ENCODE assay signal across 1 cellular context in the genomic region with DNA sequence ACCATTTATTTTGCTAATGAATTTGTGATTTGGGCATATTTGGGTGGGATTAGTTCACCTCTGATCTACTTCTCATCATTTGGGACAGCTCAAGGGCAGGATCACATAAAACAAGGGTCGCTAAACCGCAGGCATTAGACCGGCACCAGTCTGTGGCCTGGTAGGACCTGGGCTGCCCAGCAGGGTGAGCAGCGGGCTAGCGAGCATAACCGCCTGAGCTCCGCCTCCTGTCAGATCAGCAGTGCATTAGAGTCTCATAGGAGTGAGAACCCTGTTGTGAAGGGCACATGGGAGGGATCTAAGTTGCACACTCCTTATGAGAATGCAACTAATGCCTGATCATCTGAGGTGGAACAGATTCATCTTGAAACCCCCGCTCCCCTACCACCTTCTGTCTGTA.
TF ChIP-seq lines count a peak whose summit lies in the region.

No MANE protein-coding gene starts in this region.

TF ChIP-seq in HepG2, 621 proteins besides CTCF, POLR2A, EP300 and RAD21 (continued from another document):
- TF ChIP-seq, protein P1, sequence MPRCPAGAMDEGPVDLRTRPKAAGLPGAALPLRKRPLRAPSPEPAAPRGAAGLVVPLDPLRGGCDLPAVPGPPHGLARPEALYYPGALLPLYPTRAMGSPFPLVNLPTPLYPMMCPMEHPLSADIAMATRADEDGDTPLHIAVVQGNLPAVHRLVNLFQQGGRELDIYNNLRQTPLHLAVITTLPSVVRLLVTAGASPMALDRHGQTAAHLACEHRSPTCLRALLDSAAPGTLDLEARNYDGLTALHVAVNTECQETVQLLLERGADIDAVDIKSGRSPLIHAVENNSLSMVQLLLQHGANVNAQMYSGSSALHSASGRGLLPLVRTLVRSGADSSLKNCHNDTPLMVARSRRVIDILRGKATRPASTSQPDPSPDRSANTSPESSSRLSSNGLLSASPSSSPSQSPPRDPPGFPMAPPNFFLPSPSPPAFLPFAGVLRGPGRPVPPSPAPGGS (CRISPR knock-in tag; IDR thresholded peaks at IDR 0.05), result no peak
- TF ChIP-seq ZNF543 (CRISPR knock-in tag; IDR thresholded peaks at IDR 0.05) (no peak), ZNF225 (CRISPR knock-in tag; IDR thresholded peaks at IDR 0.05) (no peak)
- TF ChIP-seq, protein P2, sequence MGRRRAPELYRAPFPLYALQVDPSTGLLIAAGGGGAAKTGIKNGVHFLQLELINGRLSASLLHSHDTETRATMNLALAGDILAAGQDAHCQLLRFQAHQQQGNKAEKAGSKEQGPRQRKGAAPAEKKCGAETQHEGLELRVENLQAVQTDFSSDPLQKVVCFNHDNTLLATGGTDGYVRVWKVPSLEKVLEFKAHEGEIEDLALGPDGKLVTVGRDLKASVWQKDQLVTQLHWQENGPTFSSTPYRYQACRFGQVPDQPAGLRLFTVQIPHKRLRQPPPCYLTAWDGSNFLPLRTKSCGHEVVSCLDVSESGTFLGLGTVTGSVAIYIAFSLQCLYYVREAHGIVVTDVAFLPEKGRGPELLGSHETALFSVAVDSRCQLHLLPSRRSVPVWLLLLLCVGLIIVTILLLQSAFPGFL (CRISPR knock-in tag; IDR thresholded peaks at IDR 0.05), result no peak
